1 cellular context compared by ENCODE assay signal in genomic region chr21:14889080-14889805, GRCh38.
TF ChIP-seq lines count a peak whose summit lies in the region.

No MANE protein-coding gene starts in this region.

TF ChIP-seq in HepG2, 621 proteins besides CTCF, POLR2A, EP300 and RAD21 (continued from another document and continues in another):
- no peak for TF ChIP-seq CERS6 (CRISPR knock-in tag; IDR thresholded peaks at IDR 0.05)
- peak; percentile 99 for TF ChIP-seq HOMEZ (CRISPR knock-in tag; IDR thresholded peaks at IDR 0.05; ENCODE audit: low read depth)
- TF ChIP-seq BRF2 (CRISPR knock-in tag; IDR thresholded peaks at IDR 0.05): no peak
- TF ChIP-seq TEAD2 (CRISPR knock-in tag; IDR thresholded peaks at IDR 0.05): no peak
- TF ChIP-seq TRIM24 (CRISPR knock-in tag; IDR thresholded peaks at IDR 0.05): peak; percentile 98
- peak; percentile 92 for TF ChIP-seq FOXK1 (CRISPR knock-in tag; IDR thresholded peaks at IDR 0.05; ENCODE audit: borderline replicate concordance, low read depth)
- TF ChIP-seq ZNF777 (CRISPR knock-in tag; IDR thresholded peaks at IDR 0.05): no peak
- TF ChIP-seq ZNF740 (CRISPR knock-in tag; IDR thresholded peaks at IDR 0.05): no peak
- TF ChIP-seq FOSL1 (CRISPR knock-in tag; IDR thresholded peaks at IDR 0.05; ENCODE audit: borderline replicate concordance): no peak
- no peak for TF ChIP-seq YY1 (IDR thresholded peaks at IDR 0.05; ENCODE audit: insufficient read depth, insufficient replicate concordance, low read depth, low read length)
- TF ChIP-seq MXI1 (IDR thresholded peaks at IDR 0.05; ENCODE audit: borderline replicate concordance, low read depth, low read length): 0 out of 3 replicates have a peak, but pooled peaks have one; percentile 10
- no peak for TF ChIP-seq HMGA1 (CRISPR knock-in tag; conservative IDR thresholded peaks at IDR 0.05)
- TF ChIP-seq ZNF20 (CRISPR knock-in tag; IDR thresholded peaks at IDR 0.05): no peak
- TF ChIP-seq ZNF780A (CRISPR knock-in tag; IDR thresholded peaks at IDR 0.05): no peak
- peak; percentile 50; the same call in 1 of the 2 replicates for TF ChIP-seq ZNF878 (CRISPR knock-in tag; IDR thresholded peaks at IDR 0.05)
- TF ChIP-seq DR1 (CRISPR knock-in tag; IDR thresholded peaks at IDR 0.05): no peak
- peak; percentile 67 for TF ChIP-seq TFE3 (CRISPR knock-in tag; IDR thresholded peaks at IDR 0.05)
- TF ChIP-seq ZMYM2 (CRISPR knock-in tag; IDR thresholded peaks at IDR 0.05): peak; percentile 98
- no peak for TF ChIP-seq DNMT1 (CRISPR knock-in tag; IDR thresholded peaks at IDR 0.05)
- no peak for TF ChIP-seq ZNF788 (CRISPR knock-in tag; IDR thresholded peaks at IDR 0.05; ENCODE audit: borderline replicate concordance)
- 0 out of 2 replicates have a peak, but pooled peaks have one; percentile 9 for TF ChIP-seq RFX3 (CRISPR knock-in tag; IDR thresholded peaks at IDR 0.05)
- TF ChIP-seq ZNF484 (CRISPR knock-in tag; IDR thresholded peaks at IDR 0.05; ENCODE audit: borderline replicate concordance, low read depth): no peak
- no peak for TF ChIP-seq ZNF598 (CRISPR knock-in tag; IDR thresholded peaks at IDR 0.05; ENCODE audit: borderline replicate concordance)
- peak; percentile 72 for TF ChIP-seq ASH2L (IDR thresholded peaks at IDR 0.05; ENCODE audit: insufficient read length, low read depth, low read length)
- TF ChIP-seq ZNF44 (CRISPR knock-in tag; IDR thresholded peaks at IDR 0.05): no peak
- TF ChIP-seq CREM (IDR thresholded peaks at IDR 0.05): peak; percentile 90
- no peak for TF ChIP-seq CREM (CRISPR knock-in tag; IDR thresholded peaks at IDR 0.05)
- no peak for TF ChIP-seq ZNF275 (CRISPR knock-in tag; IDR thresholded peaks at IDR 0.05; ENCODE audit: borderline replicate concordance)
- peak; percentile 55; the same call in 1 of the 2 replicates for TF ChIP-seq ZNF264 (CRISPR knock-in tag; IDR thresholded peaks at IDR 0.05)
- TF ChIP-seq ZNF503 (CRISPR knock-in tag; IDR thresholded peaks at IDR 0.05): peak; percentile 83
- TF ChIP-seq MED8 (CRISPR knock-in tag; IDR thresholded peaks at IDR 0.05; ENCODE audit: insufficient replicate concordance): peak; percentile 57
- no peak for TF ChIP-seq SNAPC4 (CRISPR knock-in tag; IDR thresholded peaks at IDR 0.05)
- peak; percentile 98 for TF ChIP-seq ZNF280D (CRISPR knock-in tag; IDR thresholded peaks at IDR 0.05)
- no peak for TF ChIP-seq ZNF230 (CRISPR knock-in tag; IDR thresholded peaks at IDR 0.05)
- TF ChIP-seq HDAC1 (CRISPR knock-in tag; IDR thresholded peaks at IDR 0.05): peak; percentile 89
- TF ChIP-seq SP140L (CRISPR knock-in tag; IDR thresholded peaks at IDR 0.05; ENCODE audit: borderline replicate concordance): peak; percentile 59; the same call in 1 of the 2 replicates
- no peak for TF ChIP-seq BCLAF1 (IDR thresholded peaks at IDR 0.05)
- TF ChIP-seq HDAC2 (CRISPR knock-in tag; IDR thresholded peaks at IDR 0.05): peak; percentile 88
